ENCODE assay signal across 13 cellular contexts in the genomic region with DNA sequence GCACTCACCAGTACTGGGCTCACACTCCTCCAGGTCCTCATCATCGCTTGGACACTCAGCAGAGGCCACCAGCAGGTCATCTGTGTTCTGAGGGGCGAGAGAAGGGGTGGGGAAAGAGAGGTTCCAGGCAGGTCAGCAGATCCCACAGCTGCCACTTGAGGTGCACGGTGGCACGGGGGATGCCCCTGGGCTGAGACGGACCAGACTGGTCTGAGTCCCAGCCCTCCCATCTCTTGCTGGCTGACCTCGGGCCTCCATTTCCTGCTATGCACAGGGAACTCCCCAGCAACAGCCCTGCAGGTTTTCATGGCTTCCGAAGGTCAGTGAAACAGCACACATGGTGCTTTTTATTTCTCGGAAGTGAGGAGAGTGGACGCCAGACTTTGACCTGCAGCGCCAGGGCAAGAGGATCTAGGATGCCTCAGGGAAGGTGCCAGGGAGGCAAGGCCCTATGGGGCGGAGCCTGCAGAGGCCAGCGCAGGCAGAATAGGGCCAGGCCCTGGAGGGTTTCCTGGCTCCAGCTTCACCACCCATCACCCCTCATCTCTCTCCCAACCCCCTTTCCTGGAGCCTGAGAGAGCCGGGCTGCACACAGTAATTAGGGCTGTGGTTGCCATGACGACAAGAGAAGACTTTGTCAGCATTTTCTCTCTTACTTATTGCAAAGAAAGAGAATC. TPM values are rescaled to one million over a fixed set of nuclear protein-coding genes. Genes with fewer than 3 reads are reported as not detected.
DNase-seq lines count a peak whose midpoint lies in the region; ATAC-seq and TF ChIP-seq lines count a peak whose summit lies in the region.
"Had no signal": no experiment of that assay in that cellular context is flagged by ENCODE, and none has a peak within 500 bp of the region (broad histone marks: within the 10 kb centered on the region; RNA-seq: fewer than 3 reads in every experiment).

No MANE protein-coding gene starts in this region.

- H3K9me3 ChIP-seq in mucosa of descending colon, result no peaks in the 10 kb centered on the region
- H3K9me3 ChIP-seq: prostate gland had no signal

- intact Hi-C loops in mucosa of descending colon (cut with DNase I, micrococcal nuclease), result no loop called here

- ATAC-seq in mucosa of descending colon (peak; percentile 91), HG03135 (IDR thresholded peaks at IDR 0.05; ENCODE audit: unreplicated experiment) (no peak), GM19397 (IDR thresholded peaks at IDR 0.05; ENCODE audit: unreplicated experiment) (no peak)

- TF ChIP-seq POLR2A in erythroblast (IDR thresholded peaks at IDR 0.05; ENCODE audit: low read length), result no peak

- no peaks in the 10 kb centered on the region for H3K36me3 ChIP-seq in mucosa of descending colon (ENCODE audit: low read depth)
- H3K36me3 ChIP-seq: prostate gland had no signal

- DNase-seq in Ammon's horn (ENCODE audit: low spot score) (peak; percentile 75), NAMALWA (ENCODE audit: low spot score) (peak; percentile 39), dermis blood vessel endothelial cell (peak; percentile 44), mucosa of descending colon (peak; percentile 40 to 77 (median 59)), erythroblast (lab: John Stamatoyannopoulos, UW) (no peak), SHP77 (lab: John Stamatoyannopoulos, UW) (no peak)
- DNase-seq: activated CD8-positive, alpha-beta memory T cell treated with anti-CD3 and anti-CD28 coated beads, Interleukin-2, amount 50 U/mL, for 48 hours; cerebellar nuclear complex; NCI-H187 treated with DMSO at 0.1 percent for 48 hours had no signal

- no peak for TF ChIP-seq CTCF in mucosa of descending colon (IDR thresholded peaks at IDR 0.05)

- H3K4me1 ChIP-seq in mucosa of descending colon (ENCODE audit: low read depth), result no peaks in the 10 kb centered on the region
- H3K4me1 ChIP-seq: prostate gland had no signal

- H3K4me3 ChIP-seq in mucosa of descending colon, result no peak overlapping the region
- H3K4me3 ChIP-seq: prostate gland had no signal

RNA-seq across cellular contexts. Expression of gene SLC22A12, which starts 29.4 kb away (rescaled TPM):
- not detected in 2 replicates for total RNA-seq in dermis blood vessel endothelial cell
- total RNA-seq in mucosa of descending colon, result not detected
- total RNA-seq: prostate gland, SK-MEL-5 had no signal

Comparison
In these comparisons a context has a peak if more than half of its experiments do, and no peak if none do; other contexts are left out.
1. DNase-seq: peak in Ammon's horn (single experiment), NAMALWA (single experiment), dermis blood vessel endothelial cell (single experiment) and mucosa of descending colon (3 of 3); none in erythroblast (0 of 2) and SHP77 (0 of 2).